In genomic region chr18:43570593-43570992, GRCh38 we compare ENCODE assay signal across 18 cellular contexts.
"Had no signal": no experiment of that assay in that cellular context is flagged by ENCODE, and none has a peak within 500 bp of the region (broad histone marks: within the 10 kb centered on the region; RNA-seq: fewer than 3 reads in every experiment).

No MANE protein-coding gene starts in this region.

- H3K27me3 ChIP-seq: esophagus squamous epithelium, left lung, sigmoid colon, spleen, testis, tibial artery, upper lobe of left lung had no signal

- H3K4me1 ChIP-seq: esophagus squamous epithelium, left lung, psoas muscle, spleen, testis, tibial artery, upper lobe of left lung had no signal

- H3K9me3 ChIP-seq: esophagus squamous epithelium, left lung, psoas muscle, sigmoid colon, spleen, testis, tibial artery, upper lobe of left lung had no signal

- H3K4me3 ChIP-seq: coronary artery, esophagus squamous epithelium, left lung, psoas muscle, sigmoid colon, spleen, testis, tibial artery, upper lobe of left lung had no signal

- DNase-seq: effector memory CD4-positive, alpha-beta T cell; esophagus squamous epithelium; kidney; left cardiac atrium; left lung; posterior cingulate gyrus; psoas muscle; right cardiac atrium; sigmoid colon; spleen; stimulated activated CD4-positive, alpha-beta T cell treated with anti-CD3 and anti-CD28 coated beads, Interleukin-4, amount 100 ng/mL, for 4 hours; stimulated activated naive CD8-positive, alpha-beta T cell treated with anti-CD3 and anti-CD28 coated beads, Interleukin-15, Interleukin-2, amounts not matched to agents 100 U/mL and 50 U/mL, for 24 hours; tibial artery; upper lobe of left lung had no signal

- H3K27ac ChIP-seq: coronary artery, esophagus squamous epithelium, left lung, psoas muscle, sigmoid colon, spleen, testis, tibial artery, upper lobe of left lung had no signal

- H3K36me3 ChIP-seq: esophagus squamous epithelium, left lung, sigmoid colon, spleen, tibial artery, upper lobe of left lung had no signal

- ATAC-seq: naive thymus-derived CD8-positive, alpha-beta T cell; psoas muscle; stimulated activated memory B cell treated with anti-CD40 and anti-IgM and Interleukin-4, amounts not matched to agents 10 μg/mL and 1 μg/mL and 100 μg/mL, for 72 hours; stimulated activated naive CD8-positive, alpha-beta T cell treated with anti-CD3 and anti-CD28 coated beads, Interleukin-15, Interleukin-2, amounts not matched to agents 100 U/mL and 50 U/mL, for 24 hours had no signal
